ENCODE assay signal across 8 cellular contexts in genomic region chr13:77328819-77329132, GRCh38. TPM values are rescaled to one million over a fixed set of nuclear protein-coding genes. Genes with fewer than 3 reads are reported as not detected.
A peak's percentile ranks its signal among the peaks of the same experiment; 100 is the strongest.
DNase-seq lines count a peak whose midpoint lies in the region; ATAC-seq and TF ChIP-seq lines count a peak whose summit lies in the region.

No MANE protein-coding gene starts in this region.

- peaks cover 16% of the 10 kb centered on the region for H3F3A ChIP-seq in neural progenitor cell (ENCODE audit: low read depth)

- no peaks in the 10 kb centered on the region for H3K27me3 Mint-ChIP-seq in central memory CD8-positive, alpha-beta T cell
- peaks cover 3% of the 10 kb centered on the region for H3K27me3 Mint-ChIP-seq in neural progenitor cell (ENCODE audit: insufficient read depth, low read depth)

- H3K4me3 Mint-ChIP-seq in central memory CD8-positive, alpha-beta T cell = peak overlapping the region; percentile 89
- H3K4me3 Mint-ChIP-seq in neural progenitor cell = peak overlapping the region; percentile 95

- peaks cover 45% of the 10 kb centered on the region for H3K4me1 Mint-ChIP-seq in central memory CD8-positive, alpha-beta T cell
- peaks cover 41% of the 10 kb centered on the region for H3K4me1 Mint-ChIP-seq in neural progenitor cell

- ATAC-seq in GM19463 (IDR thresholded peaks at IDR 0.05; ENCODE audit: unreplicated experiment) (peak; percentile 7), HG03558 (IDR thresholded peaks at IDR 0.05; ENCODE audit: extremely low read depth, unreplicated experiment) (peak; percentile 0)
- ATAC-seq in central memory CD8-positive, alpha-beta T cell (replicated peaks; ENCODE audit: extremely low read depth, poor library complexity, severe bottlenecking) = no peak

- H3K9me3 ChIP-seq in BE2C = no peaks in the 10 kb centered on the region
- no peaks in the 10 kb centered on the region for H3K9me3 ChIP-seq in neural progenitor cell (ENCODE audit: low read depth)

- H4K20me1 ChIP-seq in neural progenitor cell (ENCODE audit: low read depth) = peaks cover 26% of the 10 kb centered on the region

- H3K36me3 ChIP-seq in BE2C = no peaks in the 10 kb centered on the region; the same call in 1 of the 2 replicates
- no peaks in the 10 kb centered on the region for H3K36me3 ChIP-seq in neural progenitor cell

- peak overlapping the region; percentile 89 for H3K4me2 ChIP-seq in neural progenitor cell

- H2AFZ ChIP-seq in neural progenitor cell (replicated peaks) = peak overlapping the region; percentile 92

- DNase-seq in BE2C (no peak), neural progenitor cell (ENCODE audit: low spot score) (no peak), AML-193 (lab: John Stamatoyannopoulos, UW) (no peak)
- no peak for DNase-seq in central memory CD8-positive, alpha-beta T cell (ENCODE audit: low spot score in 2 of 2)
- DNase-seq in NK-92 treated with Interleukin-12 subunit alpha and Interleukin-12 subunit beta, amount 100 ng/mL, for 24 hours (lab: John Stamatoyannopoulos, UW) = no peak
- DNase-seq in effector CD4-positive, alpha-beta T cell = no peak

- peaks cover 9% of the 10 kb centered on the region for H3K4me1 ChIP-seq in BE2C
- H3K4me1 ChIP-seq in neural progenitor cell = peaks cover 21% of the 10 kb centered on the region

- H3K4me3 ChIP-seq in BE2C (ENCODE audit: low read depth, low read length) (peak overlapping the region; percentile 86), neural progenitor cell (peak overlapping the region; percentile 82)

- TF ChIP-seq CTCF in BE2C (IDR thresholded peaks at IDR 0.05; ENCODE audit: low read depth, low read length) (no peak), neural progenitor cell (IDR thresholded peaks at IDR 0.05) (no peak)

- H3K27me3 ChIP-seq in BE2C (no peaks in the 10 kb centered on the region), neural progenitor cell (peaks cover 24% of the 10 kb centered on the region)

- no peak overlapping the region for H3K27ac ChIP-seq in neural progenitor cell

- H3K27ac Mint-ChIP-seq in central memory CD8-positive, alpha-beta T cell (ENCODE audit: low read depth) = peak overlapping the region; percentile 84
- H3K27ac Mint-ChIP-seq in neural progenitor cell = peak overlapping the region; percentile 87

- no peak overlapping the region for H3K9ac ChIP-seq in neural progenitor cell

- H3K36me3 Mint-ChIP-seq in central memory CD8-positive, alpha-beta T cell (ENCODE audit: insufficient read depth) = peaks cover 24% of the 10 kb centered on the region
- H3K36me3 Mint-ChIP-seq in neural progenitor cell = no peaks in the 10 kb centered on the region

- peaks cover 28% of the 10 kb centered on the region for H3K79me2 ChIP-seq in neural progenitor cell (ENCODE audit: low read depth)

- H3K9me3 Mint-ChIP-seq in central memory CD8-positive, alpha-beta T cell = no peaks in the 10 kb centered on the region
- H3K9me3 Mint-ChIP-seq in neural progenitor cell = no peaks in the 10 kb centered on the region

RNA-seq across cellular contexts. Expression of gene MYCBP2, which starts 1.9 kb away (rescaled TPM):
- polyA plus RNA-seq in BE2C (2012; ENCODE audit: insufficient read depth, insufficient read length, low read depth) = 38.5 TPM
- total RNA-seq in neural progenitor cell (ENCODE audit: low replicate concordance) = 31.2 and 37.8 TPM in 2 replicates
